ENCODE assay signal across 8 cellular contexts in the genomic region with DNA sequence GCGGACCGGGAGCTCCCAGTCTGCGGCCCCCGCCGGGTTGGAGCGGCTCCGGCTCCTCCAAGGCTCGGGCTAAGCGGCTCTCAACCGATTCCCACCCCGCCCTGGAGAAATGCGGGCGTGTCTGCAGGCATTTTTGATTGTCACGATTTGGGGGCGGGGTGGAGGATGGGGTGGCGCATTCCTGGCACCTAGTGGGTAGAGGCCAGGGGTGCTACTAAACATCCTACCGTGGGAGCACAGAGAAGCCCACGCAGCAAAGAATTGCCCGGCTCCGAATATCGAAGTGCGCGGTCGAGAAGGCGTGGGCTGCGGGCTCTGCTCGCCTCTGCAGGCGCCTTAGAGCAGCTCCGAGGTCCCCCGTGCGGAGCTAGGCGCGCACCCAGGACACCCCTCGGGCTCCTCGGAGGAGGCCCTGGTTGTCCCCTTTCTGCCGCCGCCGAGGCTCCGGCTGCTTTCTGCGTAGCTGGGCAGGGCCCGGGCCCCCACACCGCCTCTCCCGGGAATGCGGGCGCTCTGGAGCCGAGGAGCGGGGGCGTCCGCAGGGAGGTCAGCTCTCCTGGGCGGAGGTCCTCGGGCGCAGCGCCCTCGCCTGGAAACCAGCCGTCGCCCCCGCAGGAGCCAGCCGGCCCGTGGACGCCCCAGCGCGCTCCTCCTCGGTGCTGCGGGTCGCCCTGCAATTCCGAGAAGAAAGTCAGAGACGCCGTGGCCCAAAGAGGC. TPM values are rescaled to one million over a fixed set of nuclear protein-coding genes. Genes with fewer than 3 reads are reported as not detected.
DNase-seq lines count a peak whose midpoint lies in the region; ATAC-seq and TF ChIP-seq lines count a peak whose summit lies in the region.

No MANE protein-coding gene starts in this region.

- no peak for TF ChIP-seq CTCF in psoas muscle (IDR thresholded peaks at IDR 0.05)

- no peak overlapping the region for H3K27ac ChIP-seq in psoas muscle

- H3K4me1 Mint-ChIP-seq in activated naive CD8-positive, alpha-beta T cell treated with anti-CD3 and anti-CD28 coated beads for 36 hours = peaks cover 9% of the 10 kb centered on the region

- 1 to 3% (median 2%) methylated on average over 58 to 68 of the region's 68 CpGs for WGBS in psoas muscle, 3 donors

- peaks cover 52% of the 10 kb centered on the region for H3K27me3 Mint-ChIP-seq in activated naive CD8-positive, alpha-beta T cell treated with anti-CD3 and anti-CD28 coated beads for 36 hours

- peak overlapping the region; percentile 75 for H3K4me3 Mint-ChIP-seq in activated naive CD8-positive, alpha-beta T cell treated with anti-CD3 and anti-CD28 coated beads for 36 hours

- no peaks in the 10 kb centered on the region for H3K36me3 Mint-ChIP-seq in activated naive CD8-positive, alpha-beta T cell treated with anti-CD3 and anti-CD28 coated beads for 36 hours

- no peaks in the 10 kb centered on the region for H3K9me3 ChIP-seq in psoas muscle

- intact Hi-C loops in left ventricle myocardium superior (cut with micrococcal nuclease) (no loop called here), psoas muscle (cut with DNase I) (loop anchor here in 1 of 2 donors (5.0 kb wide), 1 partner anchor 57 kb away; no protein-coding TSS in a partner anchor)

- H3K27me3 ChIP-seq in psoas muscle (ENCODE audit: insufficient read depth in 3 of 3, low read length in 2 of 3) = peaks cover 0 to 39% (median 0%) of the 10 kb centered on the region in 3 donors

- DNase-seq in AG08395 (ENCODE audit: low spot score) (peak; percentile 21), NCI-H69 (lab: John Stamatoyannopoulos, UW) (peak; percentile 78), left ventricle myocardium superior (peak; percentile 49), psoas muscle (peak; percentile 30 to 58), NCI-H1436 (lab: John Stamatoyannopoulos, UW) (no peak), GDM1 (lab: John Stamatoyannopoulos, UW) (no peak)
- peak; percentile 58 for DNase-seq in activated naive CD8-positive, alpha-beta T cell treated with anti-CD3 and anti-CD28 coated beads for 36 hours

- no peaks in the 10 kb centered on the region for H3K9me3 Mint-ChIP-seq in activated naive CD8-positive, alpha-beta T cell treated with anti-CD3 and anti-CD28 coated beads for 36 hours

- no peak overlapping the region for H3K27ac Mint-ChIP-seq in activated naive CD8-positive, alpha-beta T cell treated with anti-CD3 and anti-CD28 coated beads for 36 hours

- H3K36me3 ChIP-seq in psoas muscle (ENCODE audit: insufficient read depth in 1 of 2, low read depth in 1 of 2) = no peaks in the 10 kb centered on the region

- peak overlapping the region; percentile 72 for H3K4me3 ChIP-seq in psoas muscle

- peaks cover 11% of the 10 kb centered on the region for H3K4me1 ChIP-seq in psoas muscle

- ATAC-seq in GM21576 (IDR thresholded peaks at IDR 0.05; ENCODE audit: unreplicated experiment) (peak; percentile 52), left ventricle myocardium superior (peak; percentile 74), psoas muscle (peak; percentile 42 to 78 (median 56))

RNA-seq across cellular contexts. Expression of gene LAMP3, which starts 16.5 kb away (rescaled TPM):
- total RNA-seq in activated naive CD8-positive, alpha-beta T cell treated with anti-CD3 and anti-CD28 coated beads for 36 hours = 10 to 100 TPM; 10.8 to 10.9 TPM
- total RNA-seq in left ventricle myocardium superior (not detected), psoas muscle (under 1 TPM in 1 of 4 donors, not detected in 3; 0.39 TPM)
- under 1 TPM; 0.01 to 0.09 (median 0.04) TPM for polyA plus RNA-seq in psoas muscle

Comparison
In these comparisons a context has a peak if more than half of its experiments do, and no peak if none do; other contexts are left out.
1. DNase-seq: peak in AG08395 (single experiment), NCI-H69 (single experiment), activated naive CD8-positive, alpha-beta T cell treated with anti-CD3 and anti-CD28 coated beads for 36 hours (single experiment), left ventricle myocardium superior (single experiment) and psoas muscle (2 of 2); none in NCI-H1436 (single experiment) and GDM1 (single experiment).
2. RNA of gene LAMP3, which starts 16.5 kb away (total RNA-seq): 10.8 to 10.9 TPM in activated naive CD8-positive, alpha-beta T cell treated with anti-CD3 and anti-CD28 coated beads for 36 hours; not detected in left ventricle myocardium superior (single experiment) and 0.39 TPM in psoas muscle; every median in the first group is over 4 times any median in the second.
3. Peak in every context shown above with its lines, with median percentiles within 50 percentile points of each other: ATAC-seq.